Comparison of ENCODE assay signal across 1 cellular context in genomic region chrX:154797006-154797405, GRCh38.
TF ChIP-seq lines count a peak whose summit lies in the region.

No MANE protein-coding gene starts in this region.

TF ChIP-seq in A549, 52 proteins besides CTCF, POLR2A, EP300 and RAD21 (continued from another document):
- TF ChIP-seq BCL3 (IDR thresholded peaks at IDR 0.05) (no peak), ZSCAN20 (CRISPR knock-in tag; IDR thresholded peaks at IDR 0.05) (no peak), CBX2 (IDR thresholded peaks at IDR 0.05; ENCODE audit: borderline replicate concordance, low read depth) (no peak)
